In the genomic region with DNA sequence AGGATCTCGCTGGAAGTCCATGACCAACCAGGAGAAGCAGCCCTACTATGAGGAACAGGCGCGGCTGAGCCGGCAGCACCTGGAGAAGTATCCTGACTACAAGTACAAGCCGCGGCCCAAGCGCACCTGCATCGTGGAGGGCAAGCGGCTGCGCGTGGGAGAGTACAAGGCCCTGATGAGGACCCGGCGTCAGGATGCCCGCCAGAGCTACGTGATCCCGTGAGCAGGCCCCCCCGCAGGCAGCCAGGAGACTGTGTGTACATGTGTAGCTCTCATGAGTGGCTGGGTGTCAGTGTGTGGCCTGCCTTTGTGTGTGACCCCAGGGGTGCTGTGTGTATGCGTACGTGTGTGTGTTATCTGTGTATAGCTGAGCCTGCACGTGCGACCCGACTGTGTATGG, we compare ENCODE assay signal across 23 cellular contexts. TPM values are rescaled to one million over a fixed set of nuclear protein-coding genes. Genes with fewer than 3 reads are reported as not detected.
"Had no signal": no experiment of that assay in that cellular context is flagged by ENCODE, and none has a peak within 500 bp of the region (broad histone marks: within the 10 kb centered on the region; RNA-seq: fewer than 3 reads in every experiment).

No MANE protein-coding gene starts in this region.

- H2AFZ ChIP-seq: parathyroid adenoma had no signal

- H3K27me3 Mint-ChIP-seq: naive thymus-derived CD4-positive, alpha-beta T cell had no signal

- H3K27me3 ChIP-seq: dorsolateral prefrontal cortex, heart right ventricle, sigmoid colon, stomach, transverse colon had no signal

- H3K9me3 ChIP-seq: heart right ventricle, psoas muscle, sigmoid colon, stomach, thoracic aorta, transverse colon had no signal

- H3K36me3 Mint-ChIP-seq: naive thymus-derived CD4-positive, alpha-beta T cell had no signal

- H3K4me3 Mint-ChIP-seq: naive thymus-derived CD4-positive, alpha-beta T cell had no signal

- ATAC-seq: esophagus mucosa; heart right ventricle; naive thymus-derived CD4-positive, alpha-beta T cell; psoas muscle had no signal

- H3K9me3 Mint-ChIP-seq: naive thymus-derived CD4-positive, alpha-beta T cell had no signal

- H3K4me3 ChIP-seq: dorsolateral prefrontal cortex, heart right ventricle, psoas muscle, sigmoid colon, skin epidermis, stomach, thoracic aorta, transverse colon had no signal

- DNase-seq: cortex of kidney; dorsolateral prefrontal cortex; effector CD8-positive, alpha-beta T cell; heart right ventricle; hypothalamus; kidney glomerular epithelial cell; mammary epithelial cell; naive thymus-derived CD4-positive, alpha-beta T cell; occipital lobe; psoas muscle; retina; sigmoid colon; stimulated activated naive CD4-positive, alpha-beta T cell; stomach; substantia nigra; transverse colon had no signal

- H3K27ac ChIP-seq: dorsolateral prefrontal cortex, heart right ventricle, parathyroid adenoma, psoas muscle, sigmoid colon, skin epidermis, stomach, thoracic aorta, transverse colon had no signal

- H3K9ac ChIP-seq: parathyroid adenoma had no signal

RNA-seq across cellular contexts. Expression of gene REN, which starts 41.5 kb away (rescaled TPM):
- total RNA-seq: esophagus mucosa; frontal cortex; heart right ventricle; mammary epithelial cell; mononuclear cell; naive thymus-derived CD4-positive, alpha-beta T cell; occipital lobe; psoas muscle; sigmoid colon; stomach; thoracic aorta had no signal
- polyA plus RNA-seq: heart right ventricle; naive thymus-derived CD4-positive, alpha-beta T cell; neural cell; psoas muscle had no signal

RNA-seq across cellular contexts. Expression of gene SOX13, which starts 51.7 kb away (rescaled TPM):
- polyA plus RNA-seq: naive thymus-derived CD4-positive, alpha-beta T cell had no signal
